ENCODE assay signal across 15 cellular contexts in genomic region chr1:3684031-3684430, GRCh38. TPM values are rescaled to one million over a fixed set of nuclear protein-coding genes. Genes with fewer than 3 reads are reported as not detected.
DNase-seq lines count a peak whose midpoint lies in the region; ATAC-seq and TF ChIP-seq lines count a peak whose summit lies in the region.
"Had no signal": no experiment of that assay in that cellular context is flagged by ENCODE, and none has a peak within 500 bp of the region (broad histone marks: within the 10 kb centered on the region; RNA-seq: fewer than 3 reads in every experiment).

No MANE protein-coding gene starts in this region.

- peaks cover 20% of the 10 kb centered on the region; the same call in 1 of the 2 replicates for H3K27me3 ChIP-seq in IMR-90 (ENCODE audit: control insufficient read depth, insufficient read depth, low read length)
- no peaks in the 10 kb centered on the region for H3K27me3 ChIP-seq in hepatocyte
- H3K27me3 ChIP-seq in neuronal stem cell (ENCODE audit: control insufficient read depth in 3 of 3, insufficient read depth in 3 of 3, low read depth in 1 of 3, low read length in 3 of 3), result peaks cover 0 to 77% (median 16%) of the 10 kb centered on the region in 3 experiments

- H4K20me1 ChIP-seq in IMR-90 (ENCODE audit: insufficient read depth, low read length), result no peaks in the 10 kb centered on the region
- H4K20me1 ChIP-seq in hepatocyte (ENCODE audit: insufficient read depth, poor library complexity, severe bottlenecking), result no peaks in the 10 kb centered on the region

- TF ChIP-seq CTCF in IMR-90 (conservative IDR thresholded peaks at IDR 0.05; ENCODE audit: low read depth, low read length) (no peak), hepatocyte (IDR thresholded peaks at IDR 0.05; ENCODE audit: poor library complexity) (no peak)

- H2AK5ac ChIP-seq in IMR-90 (ENCODE audit: low read depth, low read length), result no peak overlapping the region
- peak overlapping the region; percentile 92 for H2AK5ac ChIP-seq in neuronal stem cell (ENCODE audit: low read depth, low read length)

- CTCF ChIA-PET in IMR-90 (lab: Yijun Ruan, JAX), result no interaction called here

- H3K4me3 ChIP-seq in IMR-90 (ENCODE audit: insufficient read depth, low read depth, low read length) (no peak overlapping the region; the same call in 1 of the 2 replicates), hepatocyte (no peak overlapping the region), neuronal stem cell (ENCODE audit: low read length in 2 of 2) (peak overlapping the region in 1 of 2 donors; percentile 49)

- intact Hi-C loops in IMR-90 (cut with micrococcal nuclease), result no loop called here

- no peak overlapping the region for H3K56ac ChIP-seq in IMR-90 (ENCODE audit: extremely low read depth, insufficient read depth, low read length)

- H3K9me3 ChIP-seq in IMR-90 (ENCODE audit: control insufficient read depth, insufficient read depth, low read length) (no peaks in the 10 kb centered on the region), hepatocyte (ENCODE audit: low read depth) (no peaks in the 10 kb centered on the region), neuronal stem cell (replicated peaks in 1 of 2; ENCODE audit: control insufficient read depth in 2 of 2, insufficient read depth in 1 of 2, low read depth in 1 of 2, low read length in 2 of 2) (no peaks in the 10 kb centered on the region)

- H3K14ac ChIP-seq in IMR-90 (replicated peaks; ENCODE audit: low read depth, low read length), result no peak overlapping the region
- no peak overlapping the region for H3K14ac ChIP-seq in neuronal stem cell (ENCODE audit: low read length)

- 15% methylated on average over 4 of the region's 27 CpGs; no CpG with 5 or more reads in 1 of the 2 experiments for WGBS in IMR-90 (ENCODE audit: extremely low coverage in 2 of 2, insufficient read length in 1 of 2), 2 experiments
- 28% methylated on average over 4 of the region's 27 CpGs for WGBS in hepatocyte (ENCODE audit: low lambda C conversion rate, missing lambda C conversion rate)
- no CpG with 5 or more reads among the region's 27 CpGs for WGBS in neuronal stem cell (ENCODE audit: extremely low coverage in 2 of 2, insufficient read length in 2 of 2, insufficient replicate concordance in 1 of 2), 2 donors

- no TSS peak for BruUV-seq in IMR-90 (replicated peaks; lab: Mats Ljungman, UMichigan)

- H3K9me2 ChIP-seq in hepatocyte (replicated peaks; ENCODE audit: insufficient read depth), result no peaks in the 10 kb centered on the region

- H3K4me1 ChIP-seq in IMR-90 (ENCODE audit: control insufficient read depth, insufficient read depth, low read length), result no peaks in the 10 kb centered on the region
- no peaks in the 10 kb centered on the region for H3K4me1 ChIP-seq in hepatocyte (ENCODE audit: insufficient read depth)
- H3K4me1 ChIP-seq in neuronal stem cell (ENCODE audit: control insufficient read depth in 2 of 2, insufficient read depth in 1 of 2, low read depth in 1 of 2, low read length in 2 of 2), result peaks cover 2 to 17% of the 10 kb centered on the region in 2 donors

- H2BK120ac ChIP-seq in IMR-90 (ENCODE audit: low read depth, low read length) (no peak overlapping the region), neuronal stem cell (ENCODE audit: low read depth, low read length) (peak overlapping the region; percentile 83)

- H3K4me2 ChIP-seq in IMR-90 (ENCODE audit: low read depth, low read length) (peak overlapping the region; percentile 63; the same call in 1 of the 2 replicates), hepatocyte (peak overlapping the region; percentile 65), neuronal stem cell (ENCODE audit: insufficient read depth, low read length, poor library complexity, severe bottlenecking) (peak overlapping the region; percentile 76)

- H3K9ac ChIP-seq in IMR-90 (ENCODE audit: low read depth, low read length) (no peak overlapping the region), neuronal stem cell (ENCODE audit: low read depth, low read length, poor library complexity) (peak overlapping the region; percentile 75)

- peak; percentile 81 for ATAC-seq in IMR-90 (ENCODE audit: low read depth)
- ATAC-seq in GM19397 (IDR thresholded peaks at IDR 0.05; ENCODE audit: unreplicated experiment), result no peak
- no peak for ATAC-seq in HG02763 (IDR thresholded peaks at IDR 0.05; ENCODE audit: unreplicated experiment)

- H3K36me3 ChIP-seq in IMR-90 (ENCODE audit: control insufficient read depth, insufficient read depth, low read length) (no peaks in the 10 kb centered on the region), hepatocyte (replicated peaks; ENCODE audit: insufficient read depth, low read depth) (no peaks in the 10 kb centered on the region), neuronal stem cell (replicated peaks in 1 of 2; ENCODE audit: control insufficient read depth in 2 of 2, insufficient read depth in 2 of 2, low read length in 2 of 2) (no peaks in the 10 kb centered on the region)

- H3K23ac ChIP-seq in IMR-90 (ENCODE audit: low read depth, low read length) (no peak overlapping the region), neuronal stem cell (ENCODE audit: low read depth, low read length, poor library complexity) (peak overlapping the region; percentile 75)

- H3K79me2 ChIP-seq in hepatocyte, result no peaks in the 10 kb centered on the region

- H4K5ac ChIP-seq in IMR-90 (ENCODE audit: low read depth, low read length), result no peak overlapping the region

- dilution Hi-C loops in IMR-90 (cut with HindIII; ENCODE audit: low sequenced_read_pairs, unreplicated experiment), result no loop called here

- H2BK5ac ChIP-seq in IMR-90 (ENCODE audit: low read depth, low read length, poor library complexity, severe bottlenecking) (no peak overlapping the region), neuronal stem cell (ENCODE audit: low read length) (peak overlapping the region; percentile 58)

- H4K91ac ChIP-seq in IMR-90 (ENCODE audit: insufficient read depth, low read depth, low read length) (no peak overlapping the region), neuronal stem cell (ENCODE audit: low read depth, low read length, poor library complexity) (no peak overlapping the region)

- no peak for TF ChIP-seq POLR2A in IMR-90 (IDR thresholded peaks at IDR 0.05; ENCODE audit: low read depth, low read length)

- DNase-seq in EH (ENCODE audit: low read depth) (peak; percentile 22), IMR-90 (no peak), hepatocyte (ENCODE audit: low spot score) (peak; percentile 75), neuronal stem cell (ENCODE audit: low spot score) (peak; percentile 51), epidermal melanocyte (ENCODE audit: insufficient read length, low spot score) (no peak)
- DNase-seq: amniotic stem cell, head of caudate nucleus, MV-4-11, naive B cell, NCI-H774, RPMI8226, T-helper 1 cell had no signal

- no peak overlapping the region for H2BK20ac ChIP-seq in IMR-90 (ENCODE audit: low read depth, low read length)

- no peak overlapping the region for H2BK12ac ChIP-seq in neuronal stem cell (ENCODE audit: low read length)

- POLR2A ChIA-PET in IMR-90 (lab: Charles Lee; ENCODE audit: unreplicated experiment), result no interaction called here

- H3K9me1 ChIP-seq in IMR-90 (ENCODE audit: insufficient read depth, low read length), result no peaks in the 10 kb centered on the region

- H4K8ac ChIP-seq in IMR-90 (ENCODE audit: low read depth in 2 of 2, low read length in 2 of 2) (no peak overlapping the region), neuronal stem cell (ENCODE audit: low read depth, low read length) (no peak overlapping the region)

- no peak overlapping the region for H2AK9ac ChIP-seq in IMR-90 (replicated peaks; ENCODE audit: low read depth, low read length, poor library complexity)

- in situ Hi-C loops in IMR-90 (cut with MboI; ENCODE audit: low sequenced_read_pairs), result no loop called here

- TF ChIP-seq RAD21 in IMR-90 (IDR thresholded peaks at IDR 0.05; ENCODE audit: low read length), result no peak

- H3K4ac ChIP-seq in IMR-90 (ENCODE audit: low read depth, low read length) (no peak overlapping the region), neuronal stem cell (ENCODE audit: low read length) (peak overlapping the region; percentile 10)

- H3K27ac ChIP-seq in IMR-90 (ENCODE audit: insufficient read depth, low read length), result no peak overlapping the region
- H3K27ac ChIP-seq in hepatocyte, result no peak overlapping the region
- no peak overlapping the region for H3K27ac ChIP-seq in neuronal stem cell (replicated peaks; ENCODE audit: low read length)

- H3K79me1 ChIP-seq in IMR-90 (ENCODE audit: low read depth in 1 of 2, low read length in 2 of 2), result no peaks in the 10 kb centered on the region
- peaks cover 2% of the 10 kb centered on the region for H3K79me1 ChIP-seq in neuronal stem cell (ENCODE audit: low read depth, low read length)

- no peak overlapping the region for H2BK15ac ChIP-seq in IMR-90 (ENCODE audit: low read depth, low read length)
- peak overlapping the region; percentile 89 for H2BK15ac ChIP-seq in neuronal stem cell (ENCODE audit: low read length)

- H3K18ac ChIP-seq in IMR-90 (ENCODE audit: low read depth, low read length) (no peak overlapping the region), neuronal stem cell (ENCODE audit: low read length) (peak overlapping the region; percentile 85)

- H2AFZ ChIP-seq in IMR-90 (replicated peaks; ENCODE audit: low read length, poor library complexity) (peak overlapping the region; percentile 80), hepatocyte (no peak overlapping the region), neuronal stem cell (ENCODE audit: low read length) (peak overlapping the region; percentile 76)

TF ChIP-seq in IMR-90, 13 proteins besides CTCF, POLR2A, EP300 and RAD21 (continues in another document):
- TF ChIP-seq BHLHE40 (IDR thresholded peaks at IDR 0.05; ENCODE audit: low read depth, low read length), result no peak

RNA-seq across cellular contexts. Expression of gene TP73, which starts 31.7 kb away (rescaled TPM):
- total RNA-seq in IMR-90 (2012; rRNA removed) (not detected in 2 replicates), hepatocyte (0.16 and 0.47 TPM in 2 replicates)
- polyA plus RNA-seq in IMR-90 (2012; rRNA removed) (0.10 TPM in 1 of 2 replicates, not detected in the other), hepatocyte (0.27 and 1.4 TPM in 2 replicates)
- 0.03 TPM in 1 of 2 replicates, not detected in the other for polyA plus RNA-seq in IMR-90 (2012; cell fraction: cytosol; rRNA removed)
- polyA plus RNA-seq in IMR-90 (2012; cell fraction: nucleus; rRNA removed; ENCODE audit: low replicate concordance), result 0.10 and 0.16 TPM in 2 replicates
- 0.18 TPM for polyA plus RNA-seq in neuronal stem cell (2013, experiment 1 of 2)
- 0.19 TPM for polyA plus RNA-seq in neuronal stem cell (2013, experiment 2 of 2)
- polyA plus RNA-seq: BJ had no signal

RNA-seq across cellular contexts. Expression of gene WRAP73, which starts 34.1 kb away (rescaled TPM):
- total RNA-seq in IMR-90 (2012; rRNA removed) (9.2 and 10.8 TPM in 2 replicates), hepatocyte (14.3 and 14.7 TPM in 2 replicates)
- polyA plus RNA-seq in IMR-90 (2012; rRNA removed) (23.6 and 24.4 TPM in 2 replicates), hepatocyte (23.5 and 28.8 TPM in 2 replicates)
- 14.9 and 26.0 TPM in 2 replicates for polyA plus RNA-seq in IMR-90 (2012; cell fraction: cytosol; rRNA removed)
- 70.7 and 108 TPM in 2 replicates for polyA plus RNA-seq in IMR-90 (2012; cell fraction: nucleus; rRNA removed; ENCODE audit: low replicate concordance)
- 24.6 TPM for polyA plus RNA-seq in neuronal stem cell (2013, experiment 1 of 2)
- polyA plus RNA-seq in neuronal stem cell (2013, experiment 2 of 2), result 25.7 TPM

RNA-seq across cellular contexts. Expression of gene TPRG1L, which starts 59.2 kb away (rescaled TPM):
- total RNA-seq in IMR-90 (2012; rRNA removed), result 25.3 and 25.6 TPM in 2 replicates
- 38.1 and 39.5 TPM in 2 replicates for polyA plus RNA-seq in IMR-90 (2012; rRNA removed)
- 33.5 and 37.2 TPM in 2 replicates for polyA plus RNA-seq in IMR-90 (2012; cell fraction: cytosol; rRNA removed)
- 11.6 and 15.3 TPM in 2 replicates for polyA plus RNA-seq in IMR-90 (2012; cell fraction: nucleus; rRNA removed; ENCODE audit: low replicate concordance)
- 57.9 and 61.7 TPM in 2 replicates for total RNA-seq in hepatocyte
- 53.4 and 74.1 TPM in 2 replicates for polyA plus RNA-seq in hepatocyte
- polyA plus RNA-seq in neuronal stem cell (2013, experiment 1 of 2), result 13.4 TPM
- 13.2 TPM for polyA plus RNA-seq in neuronal stem cell (2013, experiment 2 of 2)

Comparison
In these comparisons a context has a peak if more than half of its experiments do, and no peak if none do; other contexts are left out.
1. DNase-seq: peak in EH (single experiment), hepatocyte (single experiment) and neuronal stem cell (single experiment); none in IMR-90 (single experiment) and epidermal melanocyte (single experiment).
2. Peak in every context shown above with its lines, with median percentiles within 50 percentile points of each other: H3K4me2 ChIP-seq.